ENCODE assay signal across 20 cellular contexts in genomic region chr1:175976865-175977642, GRCh38.
DNase-seq lines count a peak whose midpoint lies in the region; ATAC-seq, FAIRE-seq and TF ChIP-seq lines count a peak whose summit lies in the region.
"Had no signal": no experiment of that assay in that cellular context is flagged by ENCODE, and none has a peak within 500 bp of the region (broad histone marks: within the 10 kb centered on the region; RNA-seq: fewer than 3 reads in every experiment).

No MANE protein-coding gene starts in this region.

- no peak overlapping the region for H3K4me3 Mint-ChIP-seq in effector memory CD8-positive, alpha-beta T cell
- H3K4me3 Mint-ChIP-seq: activated CD4-positive, alpha-beta T cell treated with anti-CD3 and anti-CD28 coated beads for 36 hours; activated CD8-positive, alpha-beta memory T cell treated with anti-CD3 and anti-CD28 coated beads, Interleukin-2, amount 10 ng/mL, durations not matched to agents 7 days and 5 days; activated naive CD8-positive, alpha-beta T cell; CD8-positive, alpha-beta T cell; neural progenitor cell; stimulated activated naive CD8-positive, alpha-beta T cell treated with anti-CD3 and anti-CD28 coated beads, Interleukin-15, amount 100 ng/mL, for 72 hours had no signal

- FAIRE-seq in endometrium (lab: Jason Lieb, UNC) (peak; percentile 55), kidney (lab: Jason Lieb, UNC) (peak; percentile 49)
- FAIRE-seq: HepG2 had no signal

- H3K4me1 Mint-ChIP-seq in effector memory CD8-positive, alpha-beta T cell (ENCODE audit: low read depth in 2 of 2) = peaks cover 1 to 8% of the 10 kb centered on the region in 2 donors
- H3K4me1 Mint-ChIP-seq: activated CD8-positive, alpha-beta memory T cell treated with anti-CD3 and anti-CD28 coated beads, Interleukin-2, amount 10 ng/mL, durations not matched to agents 7 days and 5 days; neural progenitor cell; stimulated activated naive CD8-positive, alpha-beta T cell treated with anti-CD3 and anti-CD28 coated beads, Interleukin-15, amount 100 ng/mL, for 72 hours had no signal

- H3K27ac Mint-ChIP-seq in effector memory CD8-positive, alpha-beta T cell = peak overlapping the region in 1 of 2 donors; percentile 58
- H3K27ac Mint-ChIP-seq: activated CD4-positive, alpha-beta T cell treated with anti-CD3 and anti-CD28 coated beads for 36 hours; activated CD8-positive, alpha-beta memory T cell treated with anti-CD3 and anti-CD28 coated beads, Interleukin-2, amount 10 ng/mL, durations not matched to agents 7 days and 5 days; activated naive CD8-positive, alpha-beta T cell; CD8-positive, alpha-beta T cell; neural progenitor cell; stimulated activated naive CD8-positive, alpha-beta T cell treated with anti-CD3 and anti-CD28 coated beads, Interleukin-15, amount 100 ng/mL, for 72 hours had no signal

- POLR2A ChIA-PET in SK-N-SH (lab: Yijun Ruan, JAX) = no interaction called here

- H3K27me3 Mint-ChIP-seq in effector memory CD8-positive, alpha-beta T cell = no peaks in the 10 kb centered on the region
- H3K27me3 Mint-ChIP-seq: activated CD4-positive, alpha-beta T cell treated with anti-CD3 and anti-CD28 coated beads for 36 hours; activated CD8-positive, alpha-beta memory T cell treated with anti-CD3 and anti-CD28 coated beads, Interleukin-2, amount 10 ng/mL, durations not matched to agents 7 days and 5 days; activated naive CD8-positive, alpha-beta T cell; stimulated activated naive CD8-positive, alpha-beta T cell treated with anti-CD3 and anti-CD28 coated beads, Interleukin-15, amount 100 ng/mL, for 72 hours had no signal

- H3F3A ChIP-seq in SK-N-SH (replicated peaks; ENCODE audit: insufficient read depth) = peaks cover 7% of the 10 kb centered on the region

- no peaks in the 10 kb centered on the region for H3K9me2 ChIP-seq in SK-N-SH

- H3K4me3 ChIP-seq in SK-N-SH (ENCODE audit: low read depth in 2 of 2, low read length in 1 of 2) (no peak overlapping the region), kidney (ENCODE audit: low read length in 2 of 2) (no peak overlapping the region)
- H3K4me3 ChIP-seq: MG63, neural progenitor cell, prostate gland, tibial nerve had no signal

- no peaks in the 10 kb centered on the region for H3K79me2 ChIP-seq in SK-N-SH (ENCODE audit: insufficient read depth)

- H3K4me1 ChIP-seq in SK-N-SH (ENCODE audit: control insufficient read depth in 1 of 2, insufficient read depth in 2 of 2, low read depth in 1 of 2, low read length in 1 of 2) (peaks cover 19 to 21% of the 10 kb centered on the region in 2 experiments; a peak in 3 of 4 replicates), kidney (ENCODE audit: control insufficient read depth in 1 of 2, insufficient read depth in 1 of 2, low read depth in 1 of 2, low read length in 2 of 2) (no peaks in the 10 kb centered on the region)
- H3K4me1 ChIP-seq: prostate gland had no signal

- no peak overlapping the region for H3K9ac ChIP-seq in SK-N-SH
- H3K9ac ChIP-seq in kidney (ENCODE audit: low read length in 2 of 2) = no peak overlapping the region
- H3K9ac ChIP-seq: neural progenitor cell had no signal

- H3K9me3 Mint-ChIP-seq in effector memory CD8-positive, alpha-beta T cell = no peaks in the 10 kb centered on the region
- H3K9me3 Mint-ChIP-seq: CD8-positive, alpha-beta T cell had no signal

- intact Hi-C loops in kidney (cut with DNase I) = no loop called here

- TF ChIP-seq RAD21 in SK-N-SH (IDR thresholded peaks at IDR 0.05; ENCODE audit: low read length) = no peak

- no peak overlapping the region for H2AFZ ChIP-seq in SK-N-SH (ENCODE audit: low read depth)
- H2AFZ ChIP-seq: neural progenitor cell had no signal

- DNase-seq in Daoy (ENCODE audit: low read depth) (peak; percentile 3), SK-N-SH (no peak), kidney (no peak), COR-L47 (lab: John Stamatoyannopoulos, UW) (no peak)
- DNase-seq in effector memory CD8-positive, alpha-beta T cell = no peak
- DNase-seq: activated CD4-positive, alpha-beta T cell treated with anti-CD3 and anti-CD28 coated beads for 36 hours; activated CD8-positive, alpha-beta memory T cell treated with anti-CD3 and anti-CD28 coated beads, Interleukin-2, amount 10 ng/mL, durations not matched to agents 7 days and 5 days; CD8-positive, alpha-beta T cell; MG63; Right ventricle myocardium superior; stimulated activated CD4-positive, alpha-beta T cell treated with anti-CD3 and anti-CD28 coated beads, Interleukin-2, amount 100 ng/mL, for 48 hours; stimulated activated naive CD8-positive, alpha-beta T cell treated with anti-CD3 and anti-CD28 coated beads, Interleukin-15, amount 100 ng/mL, for 72 hours had no signal

- peak overlapping the region; percentile 38 to 41; a peak in 2 of 4 replicates for H3K27ac ChIP-seq in SK-N-SH (ENCODE audit: low read depth in 2 of 2, low read length in 1 of 2)
- no peak overlapping the region for H3K27ac ChIP-seq in kidney (ENCODE audit: low read depth in 2 of 2, low read length in 2 of 2)
- H3K27ac ChIP-seq: neural progenitor cell, prostate gland, tibial nerve had no signal

- TF ChIP-seq CTCF in SK-N-SH (IDR thresholded peaks at IDR 0.05) = no peak
- TF ChIP-seq CTCF in kidney (IDR thresholded peaks at IDR 0.05; ENCODE audit: borderline replicate concordance, extremely low read depth, insufficient read depth) = no peak

- peaks cover 8% of the 10 kb centered on the region for H3K9me3 ChIP-seq in SK-N-SH
- H3K9me3 ChIP-seq in kidney (ENCODE audit: control insufficient read depth in 1 of 2, low read length in 2 of 2) = peaks cover 0 to 4% of the 10 kb centered on the region in 2 donors
- H3K9me3 ChIP-seq: prostate gland had no signal

- peaks cover 6 to 34% of the 10 kb centered on the region in 2 experiments for H3K36me3 ChIP-seq in SK-N-SH (replicated peaks in 1 of 2; ENCODE audit: control insufficient read depth in 1 of 2, insufficient read depth in 2 of 2, low read length in 1 of 2)
- H3K36me3 ChIP-seq in kidney (ENCODE audit: control insufficient read depth in 1 of 2, insufficient read depth in 2 of 2, low read length in 2 of 2) = no peaks in the 10 kb centered on the region
- H3K36me3 ChIP-seq: prostate gland had no signal

- TF ChIP-seq EP300 in SK-N-SH (IDR thresholded peaks at IDR 0.05; ENCODE audit: borderline replicate concordance in 1 of 2, low read depth in 1 of 2, low read length in 1 of 2) = peak in 1 of 2 experiments; percentile 63; a peak in 2 of 4 replicates

- H3K27me3 ChIP-seq in SK-N-SH (ENCODE audit: insufficient read depth) = no peaks in the 10 kb centered on the region
- H3K27me3 ChIP-seq: MG63, neural progenitor cell, tibial nerve had no signal

- H4K20me1 ChIP-seq in SK-N-SH (ENCODE audit: insufficient read depth) = no peaks in the 10 kb centered on the region

- no peak overlapping the region for H3K4me2 ChIP-seq in SK-N-SH
- H3K4me2 ChIP-seq: neural progenitor cell had no signal

- ATAC-seq in effector memory CD8-positive, alpha-beta T cell (replicated peaks) = no peak
- ATAC-seq in HG02623 (IDR thresholded peaks at IDR 0.05; ENCODE audit: unreplicated experiment) (no peak), GM18520 (IDR thresholded peaks at IDR 0.05; ENCODE audit: unreplicated experiment) (no peak)
- ATAC-seq: activated CD4-positive, alpha-beta T cell treated with anti-CD3 and anti-CD28 coated beads for 36 hours; activated CD8-positive, alpha-beta memory T cell treated with anti-CD3 and anti-CD28 coated beads, Interleukin-2, amount 10 ng/mL, durations not matched to agents 7 days and 5 days; CD8-positive, alpha-beta T cell; HepG2; stimulated activated naive CD8-positive, alpha-beta T cell treated with anti-CD3 and anti-CD28 coated beads, Interleukin-15, amount 100 ng/mL, for 72 hours had no signal

- 10% methylated on average over 1 of the region's 1 CpG for WGBS in SK-N-SH (ENCODE audit: low lambda C conversion rate)

- CTCF ChIA-PET in SK-N-SH (lab: Yijun Ruan, JAX) = no interaction called here

- peaks cover 25% of the 10 kb centered on the region for H3K36me3 Mint-ChIP-seq in effector memory CD8-positive, alpha-beta T cell (ENCODE audit: insufficient read depth)

TF ChIP-seq in SK-N-SH, 30 proteins besides CTCF, POLR2A, EP300 and RAD21:
- peak; percentile 65; the same call in 1 of the 2 replicates for TF ChIP-seq RCOR1 (IDR thresholded peaks at IDR 0.05; ENCODE audit: low read length)
- peak; percentile 23; the same call in 1 of the 2 replicates for TF ChIP-seq FOSL2 (IDR thresholded peaks at IDR 0.05; ENCODE audit: borderline replicate concordance, low read depth)
- TF ChIP-seq GATA2 (CRISPR knock-in tag; IDR thresholded peaks at IDR 0.05) = peak; percentile 45; the same call in 1 of the 2 replicates
- TF ChIP-seq ELF1 (IDR thresholded peaks at IDR 0.05) = no peak
- TF ChIP-seq PBX3 (IDR thresholded peaks at IDR 0.05) = peak; percentile 28; the same call in 1 of the 2 replicates
- no peak for TF ChIP-seq CHD2 (IDR thresholded peaks at IDR 0.05; ENCODE audit: low read length, partially characterized antibody)
- no peak for TF ChIP-seq NFIC (IDR thresholded peaks at IDR 0.05; ENCODE audit: borderline replicate concordance)
- TF ChIP-seq TCF12 (IDR thresholded peaks at IDR 0.05) = peak; percentile 32; the same call in 1 of the 2 replicates

Comparison
In these comparisons a context has a peak if more than half of its experiments do, and no peak if none do; other contexts are left out.
1. H3K27ac ChIP-seq: peak in SK-N-SH (2 of 2); none in kidney (0 of 2).